1 cellular context compared by ENCODE assay signal in the genomic region with DNA sequence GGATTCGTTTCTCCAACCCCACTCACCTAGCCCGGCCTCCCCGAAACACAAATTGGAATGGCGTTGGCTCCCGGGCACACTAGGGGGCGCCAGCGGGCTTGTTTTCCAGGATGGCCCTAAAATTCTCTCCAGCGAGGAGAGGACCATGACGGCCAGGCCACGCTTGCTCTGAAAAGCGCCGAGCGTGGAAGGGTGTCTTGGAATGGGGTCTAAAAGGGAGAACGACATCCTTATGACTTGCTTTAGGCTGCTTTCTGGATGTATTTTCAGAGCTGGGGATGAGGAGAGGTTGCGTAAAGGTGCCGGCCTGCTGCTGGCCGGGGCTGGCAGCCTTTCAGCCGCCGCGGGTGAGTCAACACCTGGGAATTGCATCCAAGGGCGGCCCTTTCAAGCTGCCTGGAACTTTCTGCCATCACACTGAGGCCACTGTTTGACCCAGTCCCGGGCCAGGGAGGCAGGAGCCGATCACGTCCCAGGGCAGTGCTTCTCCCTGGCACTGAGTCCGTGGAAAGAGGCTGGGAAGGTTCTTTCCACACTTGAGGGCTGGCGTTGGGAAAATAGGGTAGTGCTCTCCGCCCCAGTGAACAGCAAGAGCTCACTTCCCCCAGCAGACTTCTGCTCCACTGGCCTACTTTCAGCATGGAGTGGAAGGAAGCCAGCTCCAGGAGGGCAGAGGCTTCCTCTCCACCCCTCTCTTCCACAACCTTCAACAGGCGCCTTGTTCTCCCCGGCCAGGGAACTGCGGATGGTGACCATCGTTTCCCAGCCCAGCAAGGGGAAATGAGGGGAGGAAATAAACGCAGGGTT.
A peak's percentile ranks its signal among the peaks of the same experiment; 100 is the strongest.
TF ChIP-seq lines count a peak whose summit lies in the region.

No MANE protein-coding gene starts in this region.

TF ChIP-seq in HepG2, 621 proteins besides CTCF, POLR2A, EP300 and RAD21 (continued from another document and continues in another):
- TF ChIP-seq, protein P1, sequence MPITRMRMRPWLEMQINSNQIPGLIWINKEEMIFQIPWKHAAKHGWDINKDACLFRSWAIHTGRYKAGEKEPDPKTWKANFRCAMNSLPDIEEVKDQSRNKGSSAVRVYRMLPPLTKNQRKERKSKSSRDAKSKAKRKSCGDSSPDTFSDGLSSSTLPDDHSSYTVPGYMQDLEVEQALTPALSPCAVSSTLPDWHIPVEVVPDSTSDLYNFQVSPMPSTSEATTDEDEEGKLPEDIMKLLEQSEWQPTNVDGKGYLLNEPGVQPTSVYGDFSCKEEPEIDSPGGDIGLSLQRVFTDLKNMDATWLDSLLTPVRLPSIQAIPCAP (CRISPR knock-in tag; IDR thresholded peaks at IDR 0.05; ENCODE audit: low read depth): no peak
- TF ChIP-seq WIZ (CRISPR knock-in tag; IDR thresholded peaks at IDR 0.05) (no peak), RXRB (CRISPR knock-in tag; IDR thresholded peaks at IDR 0.05; ENCODE audit: borderline replicate concordance) (peak; percentile 93), ZNF253 (CRISPR knock-in tag; IDR thresholded peaks at IDR 0.05; ENCODE audit: borderline replicate concordance) (no peak), HHEX (CRISPR knock-in tag; IDR thresholded peaks at IDR 0.05) (no peak), ZNF329 (CRISPR knock-in tag; IDR thresholded peaks at IDR 0.05; ENCODE audit: low read depth) (no peak), ZNF546 (CRISPR knock-in tag; conservative IDR thresholded peaks at IDR 0.05) (no peak), TAF15 (IDR thresholded peaks at IDR 0.05; ENCODE audit: low read depth, low read length, poor library complexity, severe bottlenecking) (no peak), CC2D1A (CRISPR knock-in tag; IDR thresholded peaks at IDR 0.05) (no peak), SNAPC2 (CRISPR knock-in tag; IDR thresholded peaks at IDR 0.05) (0 out of 2 replicates have a peak, but pooled peaks have one; percentile 39), IRX3 (CRISPR knock-in tag; IDR thresholded peaks at IDR 0.05; ENCODE audit: borderline replicate concordance, low read depth) (no peak), MAFK (conservative IDR thresholded peaks at IDR 0.05 in 1 of 2, IDR thresholded peaks at IDR 0.05 in 1 of 2; ENCODE audit: low read length in 2 of 2) (no peak), ZBTB1 (CRISPR knock-in tag; IDR thresholded peaks at IDR 0.05; ENCODE audit: borderline replicate concordance) (no peak), ISL2 (CRISPR knock-in tag; IDR thresholded peaks at IDR 0.05) (peak; percentile 83), CCDC6 (CRISPR knock-in tag; IDR thresholded peaks at IDR 0.05) (peak; percentile 78), ADNP (CRISPR knock-in tag; IDR thresholded peaks at IDR 0.05) (no peak), NFKB2 (CRISPR knock-in tag; IDR thresholded peaks at IDR 0.05; ENCODE audit: borderline replicate concordance) (peak; percentile 75; the same call in 1 of the 2 replicates), GATAD2A (CRISPR knock-in tag; IDR thresholded peaks at IDR 0.05) (peak; percentile 79), ZNF260 (CRISPR knock-in tag; IDR thresholded peaks at IDR 0.05; ENCODE audit: borderline replicate concordance, low read depth) (no peak), ARNT2 (CRISPR knock-in tag; IDR thresholded peaks at IDR 0.05; ENCODE audit: low read depth) (0 out of 2 replicates have a peak, but pooled peaks have one; percentile 37), ZNF207 (IDR thresholded peaks at IDR 0.05; ENCODE audit: borderline replicate concordance) (no peak; the same call in 1 of the 2 replicates), SP140L (CRISPR knock-in tag; IDR thresholded peaks at IDR 0.05; ENCODE audit: borderline replicate concordance) (peak; percentile 32; the same call in 1 of the 2 replicates), DNMT3B (CRISPR knock-in tag; conservative IDR thresholded peaks at IDR 0.05) (no peak), GLI4 (CRISPR knock-in tag; IDR thresholded peaks at IDR 0.05; ENCODE audit: borderline replicate concordance) (no peak; the same call in 1 of the 2 replicates), ONECUT2 (CRISPR knock-in tag; IDR thresholded peaks at IDR 0.05) (no peak), ZFP36L2 (CRISPR knock-in tag; IDR thresholded peaks at IDR 0.05) (no peak), RFX3 (CRISPR knock-in tag; IDR thresholded peaks at IDR 0.05) (no peak), ZNF850 (CRISPR knock-in tag; conservative IDR thresholded peaks at IDR 0.05) (no peak), AGO1 (IDR thresholded peaks at IDR 0.05; ENCODE audit: low read depth, low read length, poor library complexity, severe bottlenecking) (peak; percentile 63), JUNB (CRISPR knock-in tag; IDR thresholded peaks at IDR 0.05; ENCODE audit: borderline replicate concordance) (peak; percentile 80; the same call in 1 of the 2 replicates), KAT2B (IDR thresholded peaks at IDR 0.05; ENCODE audit: borderline replicate concordance, low read depth, low read length) (no peak), ZNF367 (CRISPR knock-in tag; IDR thresholded peaks at IDR 0.05; ENCODE audit: borderline replicate concordance) (no peak; the same call in 1 of the 2 replicates), FOXK2 (IDR thresholded peaks at IDR 0.05) (no peak)
- TF ChIP-seq, protein P2, sequence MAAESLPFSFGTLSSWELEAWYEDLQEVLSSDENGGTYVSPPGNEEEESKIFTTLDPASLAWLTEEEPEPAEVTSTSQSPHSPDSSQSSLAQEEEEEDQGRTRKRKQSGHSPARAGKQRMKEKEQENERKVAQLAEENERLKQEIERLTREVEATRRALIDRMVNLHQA (CRISPR knock-in tag; IDR thresholded peaks at IDR 0.05): no peak
- TF ChIP-seq, protein P3, sequence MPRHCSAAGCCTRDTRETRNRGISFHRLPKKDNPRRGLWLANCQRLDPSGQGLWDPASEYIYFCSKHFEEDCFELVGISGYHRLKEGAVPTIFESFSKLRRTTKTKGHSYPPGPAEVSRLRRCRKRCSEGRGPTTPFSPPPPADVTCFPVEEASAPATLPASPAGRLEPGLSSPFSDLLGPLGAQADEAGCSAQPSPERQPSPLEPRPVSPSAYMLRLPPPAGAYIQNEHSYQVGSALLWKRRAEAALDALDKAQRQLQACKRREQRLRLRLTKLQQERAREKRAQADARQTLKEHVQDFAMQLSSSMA (CRISPR knock-in tag; IDR thresholded peaks at IDR 0.05): 0 out of 2 replicates have a peak, but pooled peaks have one; percentile 50
- TF ChIP-seq, protein P4, sequence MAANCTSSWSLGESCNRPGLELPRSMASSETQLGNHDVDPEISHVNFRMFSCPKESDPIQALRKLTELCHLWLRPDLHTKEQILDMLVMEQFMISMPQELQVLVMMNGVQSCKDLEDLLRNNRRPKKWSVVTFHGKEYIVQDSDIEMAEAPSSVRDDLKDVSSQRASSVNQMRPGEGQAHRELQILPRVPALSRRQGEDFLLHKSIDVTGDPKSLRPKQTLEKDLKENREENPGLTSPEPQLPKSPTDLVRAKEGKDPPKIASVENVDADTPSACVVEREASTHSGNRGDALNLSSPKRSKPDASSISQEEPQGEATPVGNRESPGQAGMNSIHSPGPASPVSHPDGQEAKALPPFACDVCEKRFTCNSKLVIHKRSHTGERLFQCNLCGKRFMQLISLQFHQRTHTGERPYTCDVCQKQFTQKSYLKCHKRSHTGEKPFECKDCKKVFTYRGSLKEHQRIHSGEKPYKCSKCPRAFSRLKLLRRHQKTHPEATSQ (CRISPR knock-in tag; IDR thresholded peaks at IDR 0.05; ENCODE audit: borderline replicate concordance): peak; percentile 71; the same call in 1 of the 2 replicates
- TF ChIP-seq, protein P5, sequence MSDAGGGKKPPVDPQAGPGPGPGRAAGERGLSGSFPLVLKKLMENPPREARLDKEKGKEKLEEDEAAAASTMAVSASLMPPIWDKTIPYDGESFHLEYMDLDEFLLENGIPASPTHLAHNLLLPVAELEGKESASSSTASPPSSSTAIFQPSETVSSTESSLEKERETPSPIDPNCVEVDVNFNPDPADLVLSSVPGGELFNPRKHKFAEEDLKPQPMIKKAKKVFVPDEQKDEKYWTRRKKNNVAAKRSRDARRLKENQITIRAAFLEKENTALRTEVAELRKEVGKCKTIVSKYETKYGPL (CRISPR knock-in tag; IDR thresholded peaks at IDR 0.05): peak; percentile 51; the same call in 1 of the 2 replicates
- TF ChIP-seq, protein P6, sequence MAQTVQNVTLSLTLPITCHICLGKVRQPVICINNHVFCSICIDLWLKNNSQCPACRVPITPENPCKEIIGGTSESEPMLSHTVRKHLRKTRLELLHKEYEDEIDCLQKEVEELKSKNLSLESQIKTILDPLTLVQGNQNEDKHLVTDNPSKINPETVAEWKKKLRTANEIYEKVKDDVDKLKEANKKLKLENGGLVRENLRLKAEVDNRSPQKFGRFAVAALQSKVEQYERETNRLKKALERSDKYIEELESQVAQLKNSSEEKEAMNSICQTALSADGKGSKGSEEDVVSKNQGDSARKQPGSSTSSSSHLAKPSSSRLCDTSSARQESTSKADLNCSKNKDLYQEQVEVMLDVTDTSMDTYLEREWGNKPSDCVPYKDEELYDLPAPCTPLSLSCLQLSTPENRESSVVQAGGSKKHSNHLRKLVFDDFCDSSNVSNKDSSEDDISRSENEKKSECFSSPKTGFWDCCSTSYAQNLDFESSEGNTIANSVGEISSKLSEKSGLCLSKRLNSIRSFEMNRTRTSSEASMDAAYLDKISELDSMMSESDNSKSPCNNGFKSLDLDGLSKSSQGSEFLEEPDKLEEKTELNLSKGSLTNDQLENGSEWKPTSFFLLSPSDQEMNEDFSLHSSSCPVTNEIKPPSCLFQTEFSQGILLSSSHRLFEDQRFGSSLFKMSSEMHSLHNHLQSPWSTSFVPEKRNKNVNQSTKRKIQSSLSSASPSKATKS (CRISPR knock-in tag; IDR thresholded peaks at IDR 0.05): no peak
- TF ChIP-seq, protein P7, sequence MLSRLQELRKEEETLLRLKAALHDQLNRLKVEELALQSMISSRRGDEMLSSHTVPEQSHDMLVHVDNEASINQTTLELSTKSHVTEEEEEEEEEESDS (CRISPR knock-in tag; IDR thresholded peaks at IDR 0.05; ENCODE audit: borderline replicate concordance): 0 out of 2 replicates have a peak, but pooled peaks have one; percentile 9
- TF ChIP-seq, protein P8, sequence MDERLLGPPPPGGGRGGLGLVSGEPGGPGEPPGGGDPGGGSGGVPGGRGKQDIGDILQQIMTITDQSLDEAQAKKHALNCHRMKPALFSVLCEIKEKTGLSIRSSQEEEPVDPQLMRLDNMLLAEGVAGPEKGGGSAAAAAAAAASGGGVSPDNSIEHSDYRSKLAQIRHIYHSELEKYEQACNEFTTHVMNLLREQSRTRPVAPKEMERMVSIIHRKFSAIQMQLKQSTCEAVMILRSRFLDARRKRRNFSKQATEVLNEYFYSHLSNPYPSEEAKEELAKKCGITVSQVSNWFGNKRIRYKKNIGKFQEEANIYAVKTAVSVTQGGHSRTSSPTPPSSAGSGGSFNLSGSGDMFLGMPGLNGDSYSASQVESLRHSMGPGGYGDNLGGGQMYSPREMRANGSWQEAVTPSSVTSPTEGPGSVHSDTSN (CRISPR knock-in tag; IDR thresholded peaks at IDR 0.05): no peak
- TF ChIP-seq, protein P9, sequence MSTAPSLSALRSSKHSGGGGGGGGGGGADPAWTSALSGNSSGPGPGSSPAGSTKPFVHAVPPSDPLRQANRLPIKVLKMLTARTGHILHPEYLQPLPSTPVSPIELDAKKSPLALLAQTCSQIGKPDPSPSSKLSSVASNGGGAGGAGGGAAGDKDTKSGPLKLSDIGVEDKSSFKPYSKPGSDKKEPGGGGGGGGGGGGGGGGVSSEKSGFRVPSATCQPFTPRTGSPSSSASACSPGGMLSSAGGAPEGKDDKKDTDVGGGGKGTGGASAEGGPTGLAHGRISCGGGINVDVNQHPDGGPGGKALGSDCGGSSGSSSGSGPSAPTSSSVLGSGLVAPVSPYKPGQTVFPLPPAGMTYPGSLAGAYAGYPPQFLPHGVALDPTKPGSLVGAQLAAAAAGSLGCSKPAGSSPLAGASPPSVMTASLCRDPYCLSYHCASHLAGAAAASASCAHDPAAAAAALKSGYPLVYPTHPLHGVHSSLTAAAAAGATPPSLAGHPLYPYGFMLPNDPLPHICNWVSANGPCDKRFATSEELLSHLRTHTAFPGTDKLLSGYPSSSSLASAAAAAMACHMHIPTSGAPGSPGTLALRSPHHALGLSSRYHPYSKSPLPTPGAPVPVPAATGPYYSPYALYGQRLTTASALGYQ (CRISPR knock-in tag; IDR thresholded peaks at IDR 0.05): peak; percentile 86; the same call in 1 of the 2 replicates
- TF ChIP-seq, protein P10, sequence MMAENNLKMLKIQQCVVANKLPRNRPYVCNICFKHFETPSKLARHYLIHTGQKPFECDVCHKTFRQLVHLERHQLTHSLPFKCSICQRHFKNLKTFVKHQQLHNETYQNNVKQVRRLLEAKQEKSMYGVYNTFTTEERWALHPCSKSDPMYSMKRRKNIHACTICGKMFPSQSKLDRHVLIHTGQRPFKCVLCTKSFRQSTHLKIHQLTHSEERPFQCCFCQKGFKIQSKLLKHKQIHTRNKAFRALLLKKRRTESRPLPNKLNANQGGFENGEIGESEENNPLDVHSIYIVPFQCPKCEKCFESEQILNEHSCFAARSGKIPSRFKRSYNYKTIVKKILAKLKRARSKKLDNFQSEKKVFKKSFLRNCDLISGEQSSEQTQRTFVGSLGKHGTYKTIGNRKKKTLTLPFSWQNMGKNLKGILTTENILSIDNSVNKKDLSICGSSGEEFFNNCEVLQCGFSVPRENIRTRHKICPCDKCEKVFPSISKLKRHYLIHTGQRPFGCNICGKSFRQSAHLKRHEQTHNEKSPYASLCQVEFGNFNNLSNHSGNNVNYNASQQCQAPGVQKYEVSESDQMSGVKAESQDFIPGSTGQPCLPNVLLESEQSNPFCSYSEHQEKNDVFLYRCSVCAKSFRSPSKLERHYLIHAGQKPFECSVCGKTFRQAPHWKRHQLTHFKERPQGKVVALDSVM (CRISPR knock-in tag; IDR thresholded peaks at IDR 0.05): peak; percentile 10; the same call in 1 of the 2 replicates
- TF ChIP-seq, protein P11, sequence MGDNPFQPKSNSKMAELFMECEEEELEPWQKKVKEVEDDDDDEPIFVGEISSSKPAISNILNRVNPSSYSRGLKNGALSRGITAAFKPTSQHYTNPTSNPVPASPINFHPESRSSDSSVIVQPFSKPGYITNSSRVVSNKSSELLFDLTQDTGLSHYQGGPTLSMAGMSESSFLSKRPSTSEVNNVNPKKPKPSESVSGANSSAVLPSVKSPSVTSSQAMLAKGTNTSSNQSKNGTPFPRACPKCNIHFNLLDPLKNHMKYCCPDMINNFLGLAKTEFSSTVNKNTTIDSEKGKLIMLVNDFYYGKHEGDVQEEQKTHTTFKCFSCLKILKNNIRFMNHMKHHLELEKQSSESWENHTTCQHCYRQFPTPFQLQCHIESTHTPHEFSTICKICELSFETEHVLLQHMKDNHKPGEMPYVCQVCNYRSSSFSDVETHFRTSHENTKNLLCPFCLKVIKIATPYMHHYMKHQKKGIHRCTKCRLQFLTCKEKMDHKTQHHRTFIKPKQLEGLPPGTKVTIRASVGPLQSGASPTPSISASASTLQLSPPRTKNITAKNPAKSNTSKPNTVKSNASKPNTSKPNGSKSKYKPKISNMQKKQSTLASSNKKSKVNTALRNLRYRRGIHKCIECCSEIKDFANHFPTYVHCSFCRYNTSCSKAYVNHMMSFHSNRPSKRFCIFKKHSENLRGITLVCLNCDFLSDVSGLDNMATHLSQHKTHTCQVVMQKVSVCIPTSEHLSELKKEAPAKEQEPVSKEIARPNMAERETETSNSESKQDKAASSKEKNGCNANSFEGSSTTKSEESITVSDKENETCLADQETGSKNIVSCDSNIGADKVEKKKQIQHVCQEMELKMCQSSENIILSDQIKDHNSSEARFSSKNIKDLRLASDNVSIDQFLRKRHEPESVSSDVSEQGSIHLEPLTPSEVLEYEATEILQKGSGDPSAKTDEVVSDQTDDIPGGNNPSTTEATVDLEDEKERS (CRISPR knock-in tag; IDR thresholded peaks at IDR 0.05): peak; percentile 78; the same call in 1 of the 2 replicates
